8 cellular contexts compared by ENCODE assay signal in the genomic region with DNA sequence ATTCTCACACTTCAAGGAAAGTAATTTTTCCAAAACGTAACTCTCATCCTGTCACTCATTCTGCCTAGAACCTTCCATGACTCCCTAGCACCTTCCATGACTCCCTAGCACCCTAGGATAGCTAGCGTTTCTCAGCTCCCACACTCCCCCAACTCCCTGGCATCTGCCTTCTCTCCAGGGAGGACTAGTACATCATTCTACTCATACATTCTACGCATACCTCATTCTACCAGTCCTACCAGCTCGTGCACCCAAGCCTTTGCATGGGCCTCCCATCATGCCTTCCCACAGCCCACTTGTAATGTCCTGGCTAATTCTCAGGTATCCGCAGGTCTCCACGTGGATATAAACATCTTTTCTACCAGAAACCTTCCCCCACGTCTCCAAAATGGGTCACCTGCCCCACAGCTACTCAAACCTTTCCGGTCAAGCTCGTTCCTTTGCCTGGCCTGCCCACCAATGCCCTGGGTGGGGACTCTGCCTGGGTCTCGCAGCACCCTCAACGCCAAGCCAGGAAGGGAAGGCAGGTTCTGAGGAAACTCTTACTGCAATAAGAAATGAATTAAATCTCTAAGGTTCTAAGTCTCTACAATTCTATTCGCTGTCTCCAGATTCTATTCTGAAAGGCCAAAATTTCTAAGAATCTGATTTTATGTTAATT. TPM values are rescaled to one million over a fixed set of nuclear protein-coding genes. Genes with fewer than 3 reads are reported as not detected.
DNase-seq lines count a peak whose midpoint lies in the region; ATAC-seq, FAIRE-seq and TF ChIP-seq lines count a peak whose summit lies in the region.

No MANE protein-coding gene starts in this region.

- TSS peak; percentile 35 for BruUV-seq in Caco-2 (replicated peaks; lab: Mats Ljungman, UMichigan)

- peak overlapping the region; percentile 66 for H3K27ac ChIP-seq in RWPE1
- peak overlapping the region in 1 of 4 donors; percentile 46 for H3K27ac ChIP-seq in pancreas

- peaks cover 5% of the 10 kb centered on the region for H3K36me3 Mint-ChIP-seq in Caco-2 (ENCODE audit: insufficient read depth, unreplicated experiment)

- H3K27ac Mint-ChIP-seq in Caco-2 (ENCODE audit: unreplicated experiment): no peak overlapping the region

- POLR2A ChIA-PET in Caco-2 (lab: Charles Lee) (no interaction called here), RWPE1 (lab: Yijun Ruan, JAX; ENCODE audit: low non-redundant PET) (interaction anchor here (0.5 kb wide), 1 partner anchor 134 kb away, joined by 3 read pairs; no protein-coding TSS in a partner anchor)

- no peaks in the 10 kb centered on the region for H3K9me3 Mint-ChIP-seq in Caco-2 (ENCODE audit: unreplicated experiment)

- H3K4me1 ChIP-seq in Caco-2: peaks cover 25% of the 10 kb centered on the region
- H3K4me1 ChIP-seq in pancreas: peaks cover 0 to 12% (median 0%) of the 10 kb centered on the region in 3 donors

- intact Hi-C loops in Caco-2 (cut with micrococcal nuclease; ENCODE audit: unreplicated experiment) (loop anchor here (10.0 kb wide), 1 partner anchor 421 kb away; no protein-coding TSS in a partner anchor), pancreas (cut with DNase I) (no loop called here)

- H3K4me3 ChIP-seq in Caco-2 (ENCODE audit: low read depth, low read length) (peak overlapping the region; percentile 71), epithelial cell of proximal tubule (ENCODE audit: low read depth, low read length) (peak overlapping the region; percentile 66), pancreas (peak overlapping the region; percentile 51 to 81 (median 61))

- no peak for FAIRE-seq in pancreas (lab: Jason Lieb, UNC)

- H3K9me3 ChIP-seq in Caco-2: no peaks in the 10 kb centered on the region
- H3K9me3 ChIP-seq in pancreas: no peaks in the 10 kb centered on the region

- CTCF ChIA-PET in Caco-2 (lab: Charles Lee) (interaction anchor here (1.0 kb wide), 1 partner anchor 12 kb away, joined by 5 read pairs; the partner anchor contains the start of gene GALNT12), RWPE1 (lab: Yijun Ruan, JAX) (interaction anchor here (0.8 to 1.2 kb wide), 4 partner anchors 11 to 480 kb away, joined by 3 to 6 read pairs (median 4); no protein-coding TSS in a partner anchor)

- DNase-seq in Caco-2 (no peak), RWPE1 (ENCODE audit: low spot score) (no peak), epithelial cell of proximal tubule (ENCODE audit: low read depth) (no peak), pancreas (no peak), SW480 (ENCODE audit: low spot score) (no peak)

- H3K27me3 Mint-ChIP-seq in Caco-2 (ENCODE audit: insufficient read depth, unreplicated experiment): no peaks in the 10 kb centered on the region

- H3K27me3 ChIP-seq in Caco-2 (replicated peaks; ENCODE audit: control insufficient read depth, insufficient read depth, low read length) (no peaks in the 10 kb centered on the region), pancreas (no peaks in the 10 kb centered on the region)

- TF ChIP-seq CTCF in Caco-2 (IDR thresholded peaks at IDR 0.05; ENCODE audit: insufficient read depth in 1 of 2, low read depth in 1 of 2, low read length in 1 of 2, severe bottlenecking in 1 of 2, unreplicated experiment in 1 of 2) (no peak), RWPE1 (conservative IDR thresholded peaks at IDR 0.05; ENCODE audit: low read depth) (no peak), epithelial cell of proximal tubule (conservative IDR thresholded peaks at IDR 0.05; ENCODE audit: low read depth, low read length) (no peak), pancreas (IDR thresholded peaks at IDR 0.05) (no peak)

- peaks cover 29% of the 10 kb centered on the region for H3K4me1 Mint-ChIP-seq in Caco-2 (ENCODE audit: low read depth, unreplicated experiment)

- H3K36me3 ChIP-seq in Caco-2 (ENCODE audit: control insufficient read depth, insufficient read depth, low read length) (no peaks in the 10 kb centered on the region; the same call in none of the 2 replicates), pancreas (no peaks in the 10 kb centered on the region)

- WGBS in pancreas, 2 donors: 29 to 35% methylated on average over 12 of the region's 12 CpGs

- ATAC-seq in pancreas (no peak), GM18502 (IDR thresholded peaks at IDR 0.05; ENCODE audit: poor library complexity, unreplicated experiment) (no peak), HG03039 (IDR thresholded peaks at IDR 0.05; ENCODE audit: unreplicated experiment) (no peak), HG02885 (IDR thresholded peaks at IDR 0.05; ENCODE audit: poor library complexity, unreplicated experiment) (no peak)

- peak overlapping the region; percentile 73 for H3K4me3 Mint-ChIP-seq in Caco-2 (ENCODE audit: unreplicated experiment)

RNA-seq across cellular contexts. Expression of gene ANKS6, which starts 0.9 kb away (rescaled TPM):
- total RNA-seq in Caco-2 (2022) (21.1 and 27.8 TPM in 2 replicates), epithelial cell of proximal tubule (23.8 and 28.6 TPM in 2 replicates), pancreas (10 to 100 TPM; 10.6 to 17.6 (median 11.9) TPM)
- 10 to 100 TPM; 17.4 to 20.6 TPM for polyA plus RNA-seq in pancreas

RNA-seq across cellular contexts. Expression of gene GALNT12, which starts 12.0 kb away (rescaled TPM):
- 3.6 and 3.9 TPM in 2 replicates for total RNA-seq in Caco-2 (2022)
- 8.8 and 19.5 TPM in 2 replicates for total RNA-seq in epithelial cell of proximal tubule
- total RNA-seq in pancreas: 10 to 100 TPM in 3 of 6 donors, 1 to 10 TPM in 3; 8.7 to 12.2 (median 10.1) TPM
- 1 to 10 TPM; 4.2 to 7.3 TPM for polyA plus RNA-seq in pancreas
